ENCODE assay signal across 16 cellular contexts in genomic region chr14:104299993-104300761, GRCh38.
A peak's percentile ranks its signal among the peaks of the same experiment; 100 is the strongest.
DNase-seq lines count a peak whose midpoint lies in the region; ATAC-seq and TF ChIP-seq lines count a peak whose summit lies in the region.
"Had no signal": no experiment of that assay in that cellular context is flagged by ENCODE, and none has a peak within 500 bp of the region (broad histone marks: within the 10 kb centered on the region; RNA-seq: fewer than 3 reads in every experiment).

No MANE protein-coding gene starts in this region.

- no peak overlapping the region for H3K4me2 ChIP-seq in mesenchymal stem cell (ENCODE audit: low read length, poor library complexity, severe bottlenecking)
- H3K4me2 ChIP-seq: BLaER1 treated with 17β-estradiol and CSF1 and Interleukin-3, amounts not matched to agents 10 nM and 100 nM had no signal

- 87% methylated on average over 28 of the region's 28 CpGs for WGBS in mesenchymal stem cell

- no peak for ATAC-seq in mucosa of descending colon

- H3K4me1 ChIP-seq in mucosa of descending colon (ENCODE audit: low read depth) (no peaks in the 10 kb centered on the region), mesenchymal stem cell (ENCODE audit: control insufficient read depth, insufficient read depth, low read depth, low read length) (no peaks in the 10 kb centered on the region)
- H3K4me1 ChIP-seq: SJSA1 had no signal

- H3K9ac ChIP-seq in mesenchymal stem cell (ENCODE audit: low read length), result no peak overlapping the region
- H3K9ac ChIP-seq: BLaER1 treated with 17β-estradiol and CSF1 and Interleukin-3, amounts not matched to agents 10 nM and 100 nM had no signal

- no peak for TF ChIP-seq CTCF in mucosa of descending colon (IDR thresholded peaks at IDR 0.05)

- no peak overlapping the region for H3K14ac ChIP-seq in mesenchymal stem cell (ENCODE audit: low read length in 2 of 2)

- H2AK5ac ChIP-seq in mesenchymal stem cell (ENCODE audit: low read length, severe bottlenecking), result no peak overlapping the region

- no peak overlapping the region for H2BK5ac ChIP-seq in mesenchymal stem cell (ENCODE audit: low read depth, low read length, poor library complexity, severe bottlenecking)

- intact Hi-C loops in mucosa of descending colon (cut with DNase I, micrococcal nuclease), result no loop called here

- H3K23ac ChIP-seq in mesenchymal stem cell (ENCODE audit: low read length in 2 of 2), result no peak overlapping the region

- DNase-seq in NCI-H1417 (lab: John Stamatoyannopoulos, UW) (peak in 2 of 3 experiments; percentile 80 to 87), NCI-H69 (lab: John Stamatoyannopoulos, UW) (peak; percentile 65), dermis blood vessel endothelial cell (peak; percentile 59), mucosa of descending colon (peak in 2 of 3 donors; percentile 22 to 23), medulla oblongata (ENCODE audit: extremely low spot score) (no peak), activated gamma-delta T cell treated with Interleukin-2 at 50 U/mL for 16 hours (no peak), mesenchymal stem cell (no peak)
- DNase-seq: activated CD4-positive, alpha-beta memory T cell treated with anti-CD3 and anti-CD28 coated beads, Interleukin-2, amount 10 ng/mL, durations not matched to agents 7 days and 5 days; amniotic stem cell; EL; foreskin melanocyte; mammary epithelial cell; NCI-H187 had no signal

- H3K4me3 ChIP-seq in mucosa of descending colon, result no peak overlapping the region
- H3K4me3 ChIP-seq in mesenchymal stem cell (ENCODE audit: insufficient read depth in 1 of 2, low read depth in 1 of 2, low read length in 2 of 2), result peak overlapping the region in 1 of 2 experiments; percentile 12
- H3K4me3 ChIP-seq: BLaER1 treated with 17β-estradiol and CSF1 and Interleukin-3, amounts not matched to agents 10 nM and 100 nM; SJSA1 had no signal

- no peak overlapping the region for H3K4ac ChIP-seq in mesenchymal stem cell (ENCODE audit: low read depth in 1 of 2, low read length in 2 of 2)

- H2BK15ac ChIP-seq in mesenchymal stem cell (ENCODE audit: low read depth, poor library complexity, severe bottlenecking), result no peak overlapping the region

- no peak overlapping the region for H3K18ac ChIP-seq in mesenchymal stem cell (ENCODE audit: low read depth in 1 of 2, low read length in 2 of 2)

- H4K91ac ChIP-seq in mesenchymal stem cell (ENCODE audit: low read length), result no peak overlapping the region

- no peaks in the 10 kb centered on the region for H3K79me1 ChIP-seq in mesenchymal stem cell (replicated peaks; ENCODE audit: low read length, poor library complexity, severe bottlenecking)

- no peak overlapping the region for H2AFZ ChIP-seq in mesenchymal stem cell (ENCODE audit: low read depth, low read length)

- no peak overlapping the region for H2BK12ac ChIP-seq in mesenchymal stem cell (ENCODE audit: low read length in 2 of 2)

- H2BK120ac ChIP-seq in mesenchymal stem cell (ENCODE audit: low read depth, low read length), result no peak overlapping the region

- peaks cover 0 to 3% of the 10 kb centered on the region in 2 experiments for H3K27me3 ChIP-seq in mesenchymal stem cell (ENCODE audit: control insufficient read depth in 1 of 2, insufficient read depth in 1 of 2, low read length in 2 of 2)
- H3K27me3 ChIP-seq: BLaER1 treated with 17β-estradiol and CSF1 and Interleukin-3, amounts not matched to agents 10 nM and 100 nM; neutrophil; SJSA1 had no signal

- no peaks in the 10 kb centered on the region for H3K9me3 ChIP-seq in mucosa of descending colon
- H3K9me3 ChIP-seq in mesenchymal stem cell (ENCODE audit: control insufficient read depth, low read length), result no peaks in the 10 kb centered on the region
- H3K9me3 ChIP-seq: BLaER1 treated with 17β-estradiol and CSF1 and Interleukin-3, amounts not matched to agents 10 nM and 100 nM; neutrophil; SJSA1 had no signal

- H3K27ac ChIP-seq in mesenchymal stem cell (ENCODE audit: low read length, poor library complexity, severe bottlenecking), result no peak overlapping the region
- H3K27ac ChIP-seq: BLaER1 treated with 17β-estradiol and CSF1 and Interleukin-3, amounts not matched to agents 10 nM and 100 nM; neutrophil; SJSA1 had no signal

- H3K36me3 ChIP-seq in mucosa of descending colon (ENCODE audit: low read depth) (no peaks in the 10 kb centered on the region), mesenchymal stem cell (ENCODE audit: control insufficient read depth in 1 of 2, insufficient read depth in 2 of 2, low read depth in 1 of 2, low read length in 2 of 2) (no peaks in the 10 kb centered on the region)
- H3K36me3 ChIP-seq: BLaER1 treated with 17β-estradiol and CSF1 and Interleukin-3, amounts not matched to agents 10 nM and 100 nM; neutrophil; SJSA1 had no signal

- H4K8ac ChIP-seq in mesenchymal stem cell (ENCODE audit: low read length), result no peak overlapping the region

Comparison
In these comparisons a context has a peak if more than half of its experiments do, and no peak if none do; other contexts are left out.
1. DNase-seq: peak in NCI-H1417 (2 of 3), NCI-H69 (single experiment), dermis blood vessel endothelial cell (single experiment) and mucosa of descending colon (2 of 3); none in medulla oblongata (single experiment), activated gamma-delta T cell treated with Interleukin-2 at 50 U/mL for 16 hours (single experiment) and mesenchymal stem cell (single experiment).